ENCODE assay signal across 22 cellular contexts in genomic region chrX:1401611-1402430, GRCh38. TPM values are rescaled to one million over a fixed set of nuclear protein-coding genes. Genes with fewer than 3 reads are reported as not detected.
DNase-seq lines count a peak whose midpoint lies in the region; ATAC-seq, FAIRE-seq and TF ChIP-seq lines count a peak whose summit lies in the region.
"Had no signal": no experiment of that assay in that cellular context is flagged by ENCODE, and none has a peak within 500 bp of the region (broad histone marks: within the 10 kb centered on the region; RNA-seq: fewer than 3 reads in every experiment).

No MANE protein-coding gene starts in this region.

- no peak overlapping the region for H3K4me3 Mint-ChIP-seq in GM23338
- H3K4me3 Mint-ChIP-seq: activated CD8-positive, alpha-beta memory T cell treated with anti-CD3 and anti-CD28 coated beads, Interleukin-2, amount 10 ng/mL, durations not matched to agents 7 days and 5 days; B cell had no signal

- H3K4me2 ChIP-seq in GM23338: no peak overlapping the region

- no peaks in the 10 kb centered on the region for H3K79me2 ChIP-seq in GM23338 (replicated peaks; ENCODE audit: insufficient read depth)

- H2AFZ ChIP-seq in GM23338: no peak overlapping the region

- no peak for FAIRE-seq in kidney (lab: Jason Lieb, UNC)
- FAIRE-seq: pancreas had no signal

- no peaks in the 10 kb centered on the region for H3K9me3 Mint-ChIP-seq in GM23338
- H3K9me3 Mint-ChIP-seq: activated T-helper 2 cell treated with anti-CD3 and anti-CD28 coated beads, Interferon-gamma antibody, Interleukin-2, Interleukin-4, amounts not matched to agents 10 μg/mL and 5 μg/mL and 100 μg/mL, durations not matched to agents 14 hours and 24 hours and 36 hours had no signal

- H3K36me3 Mint-ChIP-seq in GM23338 (ENCODE audit: low read depth): peaks cover 40% of the 10 kb centered on the region

- H3K27ac ChIP-seq in GM23338 (ENCODE audit: low read depth): 0 out of 2 replicates have a peak overlapping the region, but pooled peaks have one; percentile 26
- H3K27ac ChIP-seq in Peyer's patch: no peak overlapping the region
- H3K27ac ChIP-seq in kidney (ENCODE audit: low read depth in 2 of 2, low read length in 2 of 2): no peak overlapping the region
- H3K27ac ChIP-seq: esophagus squamous epithelium, pancreas had no signal

- peaks cover 6% of the 10 kb centered on the region for H3K27me3 Mint-ChIP-seq in GM23338 (ENCODE audit: insufficient read depth, low read depth, poor library complexity)
- H3K27me3 Mint-ChIP-seq: activated CD8-positive, alpha-beta memory T cell treated with anti-CD3 and anti-CD28 coated beads, Interleukin-2, amount 10 ng/mL, durations not matched to agents 7 days and 5 days; B cell had no signal

- H3K27ac Mint-ChIP-seq in GM23338: no peak overlapping the region
- H3K27ac Mint-ChIP-seq: activated CD8-positive, alpha-beta memory T cell treated with anti-CD3 and anti-CD28 coated beads, Interleukin-2, amount 10 ng/mL, durations not matched to agents 7 days and 5 days; activated T-helper 2 cell treated with anti-CD3 and anti-CD28 coated beads, Interferon-gamma antibody, Interleukin-2, Interleukin-4, amounts not matched to agents 10 μg/mL and 5 μg/mL and 100 μg/mL, durations not matched to agents 14 hours and 24 hours and 36 hours; B cell had no signal

- intact Hi-C loops in kidney (cut with DNase I): no loop called here
- intact Hi-C loops in posterior vena cava (cut with DNase I): no loop called here

- H3K4me3 ChIP-seq in GM23338: no peak overlapping the region
- no peak overlapping the region for H3K4me3 ChIP-seq in Peyer's patch
- H3K4me3 ChIP-seq in kidney (ENCODE audit: low read length in 2 of 2): no peak overlapping the region
- H3K4me3 ChIP-seq: esophagus squamous epithelium, pancreas had no signal

- TF ChIP-seq CTCF in GM23338 (conservative IDR thresholded peaks at IDR 0.05; ENCODE audit: low read depth in 2 of 2) (no peak), Peyer's patch (IDR thresholded peaks at IDR 0.05) (no peak), kidney (IDR thresholded peaks at IDR 0.05; ENCODE audit: borderline replicate concordance, extremely low read depth, insufficient read depth) (no peak)

- H3K27me3 ChIP-seq in GM23338 (ENCODE audit: insufficient read depth) (no peaks in the 10 kb centered on the region), Peyer's patch (no peaks in the 10 kb centered on the region)
- H3K27me3 ChIP-seq: esophagus squamous epithelium, pancreas had no signal

- H3K9me3 ChIP-seq in Peyer's patch (no peaks in the 10 kb centered on the region), kidney (ENCODE audit: control insufficient read depth in 1 of 2, low read length in 2 of 2) (no peaks in the 10 kb centered on the region)
- H3K9me3 ChIP-seq: esophagus squamous epithelium, pancreas had no signal

- H3K36me3 ChIP-seq in GM23338 (ENCODE audit: insufficient read depth) (peaks cover 31% of the 10 kb centered on the region; the same call in 1 of the 2 replicates), Peyer's patch (peaks cover 0 to 70% (median 0%) of the 10 kb centered on the region in 3 donors), kidney (ENCODE audit: control insufficient read depth in 1 of 2, insufficient read depth in 2 of 2, low read length in 2 of 2) (peaks cover 36 to 41% of the 10 kb centered on the region in 2 donors)
- H3K36me3 ChIP-seq: pancreas had no signal

- ATAC-seq in GM23338: peak; percentile 22
- ATAC-seq in HG02938 (IDR thresholded peaks at IDR 0.05; ENCODE audit: unreplicated experiment): no peak
- ATAC-seq: activated CD8-positive, alpha-beta memory T cell treated with anti-CD3 and anti-CD28 coated beads, Interleukin-2, amount 10 ng/mL, durations not matched to agents 7 days and 5 days had no signal

- H3K4me1 Mint-ChIP-seq in GM23338: no peaks in the 10 kb centered on the region
- H3K4me1 Mint-ChIP-seq: activated CD8-positive, alpha-beta memory T cell treated with anti-CD3 and anti-CD28 coated beads, Interleukin-2, amount 10 ng/mL, durations not matched to agents 7 days and 5 days; B cell had no signal

- no peak for DNase-seq in GM23338 (ENCODE audit: low spot score)
- peak in 2 of 3 donors; percentile 26 to 36 for DNase-seq in Peyer's patch
- DNase-seq in kidney: peak; percentile 78
- DNase-seq in posterior vena cava (ENCODE audit: low spot score): peak; percentile 74
- DNase-seq in A172 (ENCODE audit: low spot score): no peak
- DNase-seq in H4 (ENCODE audit: low spot score): no peak
- no peak for DNase-seq in cerebellum (ENCODE audit: low spot score)
- DNase-seq: activated CD4-positive, CD25-positive, alpha-beta regulatory T cell treated with anti-CD3 and anti-CD28 coated beads, Interleukin-2, amount 50 U/mL, for 72 hours; activated CD8-positive, alpha-beta memory T cell treated with anti-CD3 and anti-CD28 coated beads, Interleukin-2, amount 10 ng/mL, durations not matched to agents 7 days and 5 days; caudate nucleus; effector CD4-positive, alpha-beta T cell; EL; esophagus squamous epithelium; HCEC 1CT; NCI-H1436; NCI-H526 treated with DMSO at 0.1 percent for 48 hours; stimulated activated CD4-positive, alpha-beta T cell treated with anti-CD3 and anti-CD28 coated beads, Interleukin-2, amount 100 ng/mL, for 48 hours; T-helper 9 cell had no signal

- H3K9ac ChIP-seq in kidney (ENCODE audit: low read length in 2 of 2): no peak overlapping the region

- H3K4me1 ChIP-seq in GM23338 (ENCODE audit: insufficient read depth): no peaks in the 10 kb centered on the region
- no peaks in the 10 kb centered on the region for H3K4me1 ChIP-seq in Peyer's patch
- no peaks in the 10 kb centered on the region for H3K4me1 ChIP-seq in kidney (ENCODE audit: control insufficient read depth in 1 of 2, insufficient read depth in 1 of 2, low read depth in 1 of 2, low read length in 2 of 2)
- H3K4me1 ChIP-seq: pancreas had no signal

- peaks cover 20% of the 10 kb centered on the region for H3K9me2 ChIP-seq in GM23338 (ENCODE audit: insufficient read depth)

- peaks cover 11% of the 10 kb centered on the region for H4K20me1 ChIP-seq in GM23338 (replicated peaks; ENCODE audit: insufficient read depth)

- no peak for TF ChIP-seq POLR2A in Peyer's patch (IDR thresholded peaks at IDR 0.05)

- 0 out of 2 replicates have a peak, but pooled peaks cover 18% of the 10 kb centered on the region for H3F3A ChIP-seq in GM23338 (replicated peaks; ENCODE audit: low read depth)

TF ChIP-seq in GM23338, 12 proteins besides CTCF, POLR2A, EP300 and RAD21:
- TF ChIP-seq POLR2AphosphoS5 (IDR thresholded peaks at IDR 0.05; ENCODE audit: low read depth) (peak; percentile 19), REST (IDR thresholded peaks at IDR 0.05; ENCODE audit: unreplicated experiment) (no peak), JUNB (IDR thresholded peaks at IDR 0.05; ENCODE audit: unreplicated experiment) (no peak)
TF ChIP-seq in GM23338: peak in this region for 1.

RNA-seq across cellular contexts. Expression of gene SLC25A6, which starts 9.9 kb away (rescaled TPM):
- total RNA-seq in GM23338 (2014; rRNA removed; shearing (Covaris generic)): 394 and 486 TPM in 2 replicates
- polyA plus RNA-seq in GM23338 (2016; fragmentation: Nextera tagmentation; extraction: Ambion mirVana) (358 TPM in 2 replicates), kidney (ENCODE audit: insufficient read depth, low read depth, low replicate concordance) (654 TPM)
- total RNA-seq in Peyer's patch (100 to 1,000 TPM; 201 to 361 (median 314) TPM), kidney (357 TPM), posterior vena cava (100 to 1,000 TPM; 204 to 218 TPM), cerebellum (125 TPM)
- 121 and 163 TPM in 2 replicates for total RNA-seq in A172 (2014; rRNA removed; shearing (Covaris generic))
- total RNA-seq in H4 (2014; rRNA removed; shearing (Covaris generic)): 245 and 252 TPM in 2 replicates

RNA-seq across cellular contexts. Expression of gene ASMTL, which starts 50.9 kb away (rescaled TPM):
- 50.3 and 53.7 TPM in 2 replicates for total RNA-seq in GM23338 (2014; rRNA removed; shearing (Covaris generic))
- 55.6 and 61.2 TPM in 2 replicates for polyA plus RNA-seq in GM23338 (2016; fragmentation: Nextera tagmentation; extraction: Ambion mirVana)
- total RNA-seq in Peyer's patch: 10 to 100 TPM in 3 of 4 donors, 1 to 10 TPM in 1; 9.5 to 23.9 (median 15.1) TPM
- total RNA-seq in kidney: 33.3 TPM
- 29.9 TPM for polyA plus RNA-seq in kidney (ENCODE audit: insufficient read depth, low read depth, low replicate concordance)
- 10 to 100 TPM; 28.2 to 29.7 TPM for total RNA-seq in posterior vena cava
- 3.3 and 4.2 TPM in 2 replicates for total RNA-seq in A172 (2014; rRNA removed; shearing (Covaris generic))
- 0.72 and 5.0 TPM in 2 replicates for total RNA-seq in H4 (2014; rRNA removed; shearing (Covaris generic))
- total RNA-seq in cerebellum: 9.0 TPM

Comparison
In these comparisons a context has a peak if more than half of its experiments do, and no peak if none do; other contexts are left out.
1. DNase-seq: peak in Peyer's patch (2 of 3), kidney (single experiment) and posterior vena cava (single experiment); none in GM23338 (single experiment), A172 (single experiment), H4 (single experiment) and cerebellum (single experiment).